ENCODE assay signal across 8 cellular contexts in genomic region chr16:56332464-56333079, GRCh38.
DNase-seq lines count a peak whose midpoint lies in the region; ATAC-seq and TF ChIP-seq lines count a peak whose summit lies in the region.

No MANE protein-coding gene starts in this region.

- no peak for ATAC-seq in GM18909 (IDR thresholded peaks at IDR 0.05; ENCODE audit: poor library complexity, unreplicated experiment)
- ATAC-seq in activated T-cell treated with anti-CD3 and anti-CD28 coated beads, Interleukin-2, amount 50 U/mL, for 4 hours = no peak
- no peak for ATAC-seq in GM21447 (IDR thresholded peaks at IDR 0.05; ENCODE audit: unreplicated experiment)

- TF ChIP-seq CTCF in GM12874 (IDR thresholded peaks at IDR 0.05; ENCODE audit: insufficient read depth, low read depth, low read length) (0 out of 2 replicates have a peak, but pooled peaks have one; percentile 1), osteocyte (IDR thresholded peaks at IDR 0.05) (peak; percentile 56)

- H3K27ac Mint-ChIP-seq in osteocyte (ENCODE audit: unreplicated experiment) = no peak overlapping the region

- H3K4me1 Mint-ChIP-seq in osteocyte (ENCODE audit: unreplicated experiment) = peaks cover 3% of the 10 kb centered on the region
- H3K4me1 Mint-ChIP-seq in activated T-cell treated with anti-CD3 and anti-CD28 coated beads, Interleukin-2, amount 50 U/mL, for 4 hours (ENCODE audit: low read depth) = no peaks in the 10 kb centered on the region

- DNase-seq in RPMI8226 (peak; percentile 76), fibroblast of peridontal ligament (ENCODE audit: extremely low read depth) (peak; percentile 43), osteocyte (ENCODE audit: extremely low spot score, unreplicated experiment) (no peak), NCI-H446 (lab: John Stamatoyannopoulos, UW) (no peak)
- no peak for DNase-seq in activated T-cell treated with anti-CD3 and anti-CD28 coated beads, Interleukin-2, amount 50 U/mL, for 4 hours

- no peaks in the 10 kb centered on the region for H3K36me3 Mint-ChIP-seq in osteocyte (ENCODE audit: unreplicated experiment)
- H3K36me3 Mint-ChIP-seq in activated T-cell treated with anti-CD3 and anti-CD28 coated beads, Interleukin-2, amount 50 U/mL, for 4 hours (ENCODE audit: insufficient read depth) = peaks cover 2% of the 10 kb centered on the region

- no peaks in the 10 kb centered on the region for H3K27me3 Mint-ChIP-seq in osteocyte (ENCODE audit: unreplicated experiment)
- H3K27me3 Mint-ChIP-seq in activated T-cell treated with anti-CD3 and anti-CD28 coated beads, Interleukin-2, amount 50 U/mL, for 4 hours (ENCODE audit: low read depth) = no peaks in the 10 kb centered on the region

- H3K9me3 Mint-ChIP-seq in osteocyte (ENCODE audit: unreplicated experiment) = no peaks in the 10 kb centered on the region
- H3K9me3 Mint-ChIP-seq in activated T-cell treated with anti-CD3 and anti-CD28 coated beads, Interleukin-2, amount 50 U/mL, for 4 hours = no peaks in the 10 kb centered on the region

- no peak overlapping the region for H3K4me3 Mint-ChIP-seq in osteocyte (ENCODE audit: unreplicated experiment)
- H3K4me3 Mint-ChIP-seq in activated T-cell treated with anti-CD3 and anti-CD28 coated beads, Interleukin-2, amount 50 U/mL, for 4 hours = no peak overlapping the region

Comparison
In these comparisons a context has a peak if more than half of its experiments do, and no peak if none do; other contexts are left out.
1. DNase-seq: peak in RPMI8226 (single experiment) and fibroblast of peridontal ligament (single experiment); none in osteocyte (single experiment), activated T-cell treated with anti-CD3 and anti-CD28 coated beads, Interleukin-2, amount 50 U/mL, for 4 hours (single experiment) and NCI-H446 (0 of 2).